34 cellular contexts compared by ENCODE assay signal in the genomic region with DNA sequence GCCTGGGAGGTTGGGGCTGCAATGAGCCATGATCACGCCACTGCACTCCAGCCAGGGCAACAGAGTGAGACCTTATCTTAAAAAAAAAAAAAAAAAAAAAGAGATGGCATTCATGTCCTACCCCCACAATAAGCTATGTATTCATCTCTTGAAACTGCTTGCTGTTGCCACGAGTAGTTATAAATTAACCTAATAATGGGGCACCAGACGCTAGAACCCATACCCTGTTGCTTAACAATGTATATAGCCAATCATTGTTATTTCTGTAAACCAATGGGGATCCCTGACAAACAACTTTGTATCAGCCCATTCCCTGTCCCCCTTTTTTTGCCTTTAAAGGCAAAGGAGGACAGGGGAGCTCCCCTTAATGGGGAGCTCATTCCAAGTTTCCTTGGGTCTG.
"Had no signal": no experiment of that assay in that cellular context is flagged by ENCODE, and none has a peak within 500 bp of the region (broad histone marks: within the 10 kb centered on the region; RNA-seq: fewer than 3 reads in every experiment).

No MANE protein-coding gene starts in this region.

- H3K27me3 ChIP-seq: MG63 had no signal

- DNase-seq: Karpas-422, Kasumi-1, MG63, MM.1S, MV-4-11, NCI-H1048, NCI-H1092, NCI-H1092 treated with DMSO at 0.1 percent for 48 hours, NCI-H1105, NCI-H1105 treated with DMSO at 0.1 percent for 48 hours, NCI-H1417, NCI-H1417 treated with DMSO at 0.1 percent for 48 hours, NCI-H1436, NCI-H1436 treated with DMSO at 0.1 percent for 48 hours, NCI-H146, NCI-H1694, NCI-H1694 treated with DMSO at 0.1 percent for 48 hours, NCI-H187, NCI-H187 treated with DMSO at 0.1 percent for 48 hours, NCI-H1930, NCI-H2029, NCI-H2029 treated with DMSO at 0.1 percent for 48 hours, NCI-H2081, NCI-H2081 treated with DMSO at 0.1 percent for 48 hours, NCI-H2107, NCI-H2171, NCI-H2171 treated with DMSO at 0.1 percent for 48 hours, NCI-H2227 treated with DMSO at 0.1 percent for 48 hours, NCI-H226, NCI-H345, NCI-H446, NCI-H446 treated with DMSO at 0.1 percent for 48 hours, NCI-H510A, NCI-H510A treated with DMSO at 0.1 percent for 48 hours had no signal

- H3K4me3 ChIP-seq: MG63 had no signal
